In genomic region chr5:66849803-66850202, GRCh38 we compare ENCODE assay signal across 15 cellular contexts.
A peak's percentile ranks its signal among the peaks of the same experiment; 100 is the strongest.
DNase-seq lines count a peak whose midpoint lies in the region; FAIRE-seq and TF ChIP-seq lines count a peak whose summit lies in the region.
"Had no signal": no experiment of that assay in that cellular context is flagged by ENCODE, and none has a peak within 500 bp of the region (broad histone marks: within the 10 kb centered on the region; RNA-seq: fewer than 3 reads in every experiment).

No MANE protein-coding gene starts in this region.

- H3K27ac ChIP-seq in parathyroid adenoma = peak overlapping the region; percentile 83
- H3K27ac ChIP-seq: psoas muscle, thoracic aorta had no signal

- H3K4me2 ChIP-seq in parathyroid adenoma (ENCODE audit: low read length) = peak overlapping the region; percentile 40

- peak; percentile 10 for DNase-seq in NCI-H748 (lab: John Stamatoyannopoulos, UW; ENCODE audit: unreplicated experiment)
- DNase-seq in NCI-H748 treated with DMSO at 0.1 percent for 48 hours (lab: John Stamatoyannopoulos, UW) = no peak
- peak; percentile 60 for DNase-seq in NCI-H69 (lab: John Stamatoyannopoulos, UW)
- peak; percentile 64 for DNase-seq in choroid plexus epithelial cell (ENCODE audit: low read depth)
- no peak for DNase-seq in NCI-H2196 treated with DMSO at 0.1 percent for 48 hours (lab: John Stamatoyannopoulos, UW; ENCODE audit: unreplicated experiment)
- no peak for DNase-seq in HTR-8/SVneo (ENCODE audit: insufficient read length, low spot score)
- DNase-seq in AML-193 (lab: John Stamatoyannopoulos, UW) = no peak
- DNase-seq: activated CD4-positive, alpha-beta memory T cell treated with anti-CD3 and anti-CD28 coated beads, Interleukin-2, amount 10 ng/mL, durations not matched to agents 7 days and 5 days; activated naive CD4-positive, alpha-beta T cell treated with anti-CD3 and anti-CD28 coated beads, Interleukin-2, amount 50 U/mL, for 16 hours; heart right ventricle; NCI-H1092 treated with DMSO at 0.1 percent for 48 hours; psoas muscle had no signal

- no peak overlapping the region for H3K9ac ChIP-seq in parathyroid adenoma

- no peak overlapping the region for H3K4me3 ChIP-seq in choroid plexus epithelial cell (ENCODE audit: low read depth, low read length)
- peak overlapping the region; percentile 8 for H3K4me3 ChIP-seq in parathyroid adenoma (ENCODE audit: low read depth, low read length)
- H3K4me3 ChIP-seq: heart right ventricle, psoas muscle, thoracic aorta had no signal

- no peak overlapping the region for H2AFZ ChIP-seq in parathyroid adenoma

- peaks cover 3% of the 10 kb centered on the region for H3K9me3 ChIP-seq in parathyroid adenoma (ENCODE audit: control insufficient read depth, low read length)
- H3K9me3 ChIP-seq: heart right ventricle, psoas muscle, thoracic aorta had no signal

- FAIRE-seq in HTR-8/SVneo (lab: Jason Lieb, UNC) = no peak
- FAIRE-seq: A204.1 had no signal

- H3K36me3 ChIP-seq in parathyroid adenoma (ENCODE audit: control insufficient read depth, insufficient read depth, low read length) = no peaks in the 10 kb centered on the region
- H3K36me3 ChIP-seq: heart right ventricle, thoracic aorta had no signal

- peaks cover 56% of the 10 kb centered on the region for H3K4me1 ChIP-seq in parathyroid adenoma
- H3K4me1 ChIP-seq: psoas muscle had no signal

- no peaks in the 10 kb centered on the region for H3K27me3 ChIP-seq in parathyroid adenoma (ENCODE audit: control insufficient read depth, insufficient read depth, low read length)
- H3K27me3 ChIP-seq: heart right ventricle had no signal

- TF ChIP-seq CTCF in choroid plexus epithelial cell (conservative IDR thresholded peaks at IDR 0.05; ENCODE audit: low read depth, low read length) = no peak
- TF ChIP-seq CTCF in parathyroid adenoma (IDR thresholded peaks at IDR 0.05) = no peak

- H3K79me2 ChIP-seq in parathyroid adenoma = peaks cover 36% of the 10 kb centered on the region

Comparison
In these comparisons a context has a peak if more than half of its experiments do, and no peak if none do; other contexts are left out.
1. DNase-seq: peak in NCI-H748 (single experiment), NCI-H69 (single experiment) and choroid plexus epithelial cell (single experiment); none in NCI-H748 treated with DMSO at 0.1 percent for 48 hours (single experiment), NCI-H2196 treated with DMSO at 0.1 percent for 48 hours (single experiment), HTR-8/SVneo (single experiment) and AML-193 (0 of 2).